In genomic region chr1:18058522-18058921, GRCh38 we compare ENCODE assay signal across 1 cellular context.
TF ChIP-seq lines count a peak whose summit lies in the region.

No MANE protein-coding gene starts in this region.

TF ChIP-seq in GM23338, 12 proteins besides CTCF, POLR2A, EP300 and RAD21 (continued from another document):
- TF ChIP-seq, protein P1, sequence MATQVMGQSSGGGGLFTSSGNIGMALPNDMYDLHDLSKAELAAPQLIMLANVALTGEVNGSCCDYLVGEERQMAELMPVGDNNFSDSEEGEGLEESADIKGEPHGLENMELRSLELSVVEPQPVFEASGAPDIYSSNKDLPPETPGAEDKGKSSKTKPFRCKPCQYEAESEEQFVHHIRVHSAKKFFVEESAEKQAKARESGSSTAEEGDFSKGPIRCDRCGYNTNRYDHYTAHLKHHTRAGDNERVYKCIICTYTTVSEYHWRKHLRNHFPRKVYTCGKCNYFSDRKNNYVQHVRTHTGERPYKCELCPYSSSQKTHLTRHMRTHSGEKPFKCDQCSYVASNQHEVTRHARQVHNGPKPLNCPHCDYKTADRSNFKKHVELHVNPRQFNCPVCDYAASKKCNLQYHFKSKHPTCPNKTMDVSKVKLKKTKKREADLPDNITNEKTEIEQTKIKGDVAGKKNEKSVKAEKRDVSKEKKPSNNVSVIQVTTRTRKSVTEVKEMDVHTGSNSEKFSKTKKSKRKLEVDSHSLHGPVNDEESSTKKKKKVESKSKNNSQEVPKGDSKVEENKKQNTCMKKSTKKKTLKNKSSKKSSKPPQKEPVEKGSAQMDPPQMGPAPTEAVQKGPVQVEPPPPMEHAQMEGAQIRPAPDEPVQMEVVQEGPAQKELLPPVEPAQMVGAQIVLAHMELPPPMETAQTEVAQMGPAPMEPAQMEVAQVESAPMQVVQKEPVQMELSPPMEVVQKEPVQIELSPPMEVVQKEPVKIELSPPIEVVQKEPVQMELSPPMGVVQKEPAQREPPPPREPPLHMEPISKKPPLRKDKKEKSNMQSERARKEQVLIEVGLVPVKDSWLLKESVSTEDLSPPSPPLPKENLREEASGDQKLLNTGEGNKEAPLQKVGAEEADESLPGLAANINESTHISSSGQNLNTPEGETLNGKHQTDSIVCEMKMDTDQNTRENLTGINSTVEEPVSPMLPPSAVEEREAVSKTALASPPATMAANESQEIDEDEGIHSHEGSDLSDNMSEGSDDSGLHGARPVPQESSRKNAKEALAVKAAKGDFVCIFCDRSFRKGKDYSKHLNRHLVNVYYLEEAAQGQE (IDR thresholded peaks at IDR 0.05; ENCODE audit: unreplicated experiment): no peak
- no peak for TF ChIP-seq CREB1 (CRISPR knock-in tag; IDR thresholded peaks at IDR 0.05; ENCODE audit: low read depth)
- no peak for TF ChIP-seq STAT1 (IDR thresholded peaks at IDR 0.05; ENCODE audit: unreplicated experiment)
- no peak for TF ChIP-seq EZH2 (IDR thresholded peaks at IDR 0.05; ENCODE audit: low read depth, unreplicated experiment)
- no peak for TF ChIP-seq NANOG (IDR thresholded peaks at IDR 0.05; ENCODE audit: borderline replicate concordance)
- no peak for TF ChIP-seq ZNF331 (CRISPR knock-in tag; IDR thresholded peaks at IDR 0.05; ENCODE audit: low read depth)
- no peak for TF ChIP-seq ZNF462 (CRISPR knock-in tag; IDR thresholded peaks at IDR 0.05)
- no peak for TF ChIP-seq ZNF114 (CRISPR knock-in tag; IDR thresholded peaks at IDR 0.05)
- no peak for TF ChIP-seq POLR2AphosphoS5 (IDR thresholded peaks at IDR 0.05; ENCODE audit: low read depth)
- no peak for TF ChIP-seq EZH2phosphoT487 (IDR thresholded peaks at IDR 0.05; ENCODE audit: unreplicated experiment)
- TF ChIP-seq, protein P2, sequence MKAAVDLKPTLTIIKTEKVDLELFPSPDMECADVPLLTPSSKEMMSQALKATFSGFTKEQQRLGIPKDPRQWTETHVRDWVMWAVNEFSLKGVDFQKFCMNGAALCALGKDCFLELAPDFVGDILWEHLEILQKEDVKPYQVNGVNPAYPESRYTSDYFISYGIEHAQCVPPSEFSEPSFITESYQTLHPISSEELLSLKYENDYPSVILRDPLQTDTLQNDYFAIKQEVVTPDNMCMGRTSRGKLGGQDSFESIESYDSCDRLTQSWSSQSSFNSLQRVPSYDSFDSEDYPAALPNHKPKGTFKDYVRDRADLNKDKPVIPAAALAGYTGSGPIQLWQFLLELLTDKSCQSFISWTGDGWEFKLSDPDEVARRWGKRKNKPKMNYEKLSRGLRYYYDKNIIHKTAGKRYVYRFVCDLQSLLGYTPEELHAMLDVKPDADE (IDR thresholded peaks at IDR 0.05): no peak
